33 cellular contexts compared by ENCODE assay signal in the genomic region with DNA sequence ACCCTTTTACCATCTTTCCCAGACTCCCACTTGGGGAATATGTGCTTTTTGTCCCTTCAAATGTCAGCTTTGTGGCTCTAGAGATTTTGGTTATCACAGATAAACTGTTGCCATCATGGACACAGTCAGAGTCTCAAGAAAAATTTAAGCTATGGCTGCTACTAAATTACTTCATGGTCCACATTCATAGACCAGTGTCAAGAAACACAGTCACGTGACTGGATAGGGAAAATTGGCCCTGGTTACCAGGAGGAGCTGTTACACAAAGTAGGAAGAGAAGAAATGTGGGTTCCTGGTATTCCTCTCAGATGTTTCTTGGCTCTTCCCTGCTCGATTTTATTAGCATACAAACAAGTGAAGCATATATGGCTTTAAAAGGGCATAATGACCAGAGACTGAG.
DNase-seq lines count a peak whose midpoint lies in the region; ATAC-seq, FAIRE-seq and TF ChIP-seq lines count a peak whose summit lies in the region.
"Had no signal": no experiment of that assay in that cellular context is flagged by ENCODE, and none has a peak within 500 bp of the region (broad histone marks: within the 10 kb centered on the region; RNA-seq: fewer than 3 reads in every experiment).

No MANE protein-coding gene starts in this region.

- DNase-seq in HepG2 (ENCODE audit: low spot score) (no peak), right lobe of liver (no peak), GM12878 (ENCODE audit: low read depth, low spot score) (no peak), K562 (ENCODE audit: extremely low read depth in 1 of 4, low spot score in 3 of 4) (no peak), G401 (ENCODE audit: low spot score) (no peak), NCI-H2081 treated with DMSO at 0.1 percent for 48 hours (lab: John Stamatoyannopoulos, UW) (no peak)
- DNase-seq: 8988T; ACHN; AML-193; BE2C; C1 segment of cervical spinal cord; Caco-2; Calu3; CD4-positive, alpha-beta memory T cell; CD4-positive, alpha-beta T cell; CD4-positive, CD25-positive, alpha-beta regulatory T cell; CD8-positive, alpha-beta memory T cell; CD8-positive, alpha-beta T cell; COR-L47; DMS 273 treated with DMSO at 0.1 percent for 48 hours; DMS153; DMS53; DMS79; DMS79 treated with DMSO at 0.1 percent for 48 hours; DND-41; EL had no signal

- no peak for TF ChIP-seq POLR2A in HepG2 (IDR thresholded peaks at IDR 0.05; ENCODE audit: insufficient read depth in 1 of 2, low read depth in 2 of 2, low read length in 2 of 2)
- TF ChIP-seq POLR2A in right lobe of liver (IDR thresholded peaks at IDR 0.05): no peak
- TF ChIP-seq POLR2A in GM12878 (IDR thresholded peaks at IDR 0.05; ENCODE audit: low read depth, low read length): no peak
- no peak for TF ChIP-seq POLR2A in K562 (conservative IDR thresholded peaks at IDR 0.05)

- H3K27ac ChIP-seq in HepG2 (ENCODE audit: extremely low read length, insufficient read depth, low read length): no peak overlapping the region
- H3K27ac ChIP-seq in right lobe of liver: no peak overlapping the region
- no peak overlapping the region for H3K27ac ChIP-seq in GM12878 (ENCODE audit: control insufficient read depth, insufficient read depth)
- H3K27ac ChIP-seq in K562 (ENCODE audit: extremely low read depth, low read depth, low read length): no peak overlapping the region
- H3K27ac ChIP-seq: 22Rv1; A549; BLaER1; BLaER1 treated with 17β-estradiol and CSF1 and Interleukin-3, amounts not matched to agents 10 nM and 100 nM; C4-2B had no signal

- no peaks in the 10 kb centered on the region for H3K4me1 ChIP-seq in HepG2 (ENCODE audit: insufficient read depth, low read length)
- H3K4me1 ChIP-seq in right lobe of liver: no peaks in the 10 kb centered on the region
- H3K4me1 ChIP-seq in GM12878 (ENCODE audit: control insufficient read depth, insufficient read depth, low read length): no peaks in the 10 kb centered on the region
- H3K4me1 ChIP-seq in K562 (replicated peaks in 1 of 2; ENCODE audit: control insufficient read depth in 2 of 2, insufficient read depth in 2 of 2, low read length in 2 of 2): no peaks in the 10 kb centered on the region
- H3K4me1 ChIP-seq: A549, BE2C, BLaER1, Caco-2 had no signal

- H3K79me2 ChIP-seq in HepG2 (ENCODE audit: insufficient read depth, low read length) (no peaks in the 10 kb centered on the region), GM12878 (ENCODE audit: control insufficient read depth, insufficient read depth, low read length) (no peaks in the 10 kb centered on the region), K562 (ENCODE audit: control insufficient read depth, insufficient read depth, low read length) (no peaks in the 10 kb centered on the region)

- POLR2A ChIA-PET in HepG2 (lab: Yijun Ruan, JAX): no interaction called here
- POLR2A ChIA-PET in GM12878 (lab: Charles Lee): no interaction called here
- POLR2A ChIA-PET in K562 (lab: Yijun Ruan, JAX): no interaction called here

- H3K9ac ChIP-seq in HepG2 (ENCODE audit: insufficient read depth, low read depth, low read length) (no peak overlapping the region), GM12878 (ENCODE audit: control insufficient read depth, insufficient read depth, low read length) (no peak overlapping the region), K562 (ENCODE audit: insufficient read depth in 1 of 2, low read depth in 2 of 2, low read length in 2 of 2) (no peak overlapping the region)
- H3K9ac ChIP-seq: BLaER1; BLaER1 treated with 17β-estradiol and CSF1 and Interleukin-3, amounts not matched to agents 10 nM and 100 nM had no signal

- H3K4me2 ChIP-seq in HepG2 (ENCODE audit: low read depth, low read length) (no peak overlapping the region), GM12878 (ENCODE audit: control insufficient read depth, insufficient read depth) (no peak overlapping the region), K562 (ENCODE audit: insufficient read depth, low read length) (no peak overlapping the region)
- H3K4me2 ChIP-seq: A549; BLaER1; BLaER1 treated with 17β-estradiol and CSF1 and Interleukin-3, amounts not matched to agents 10 nM and 100 nM had no signal

- H2AFZ ChIP-seq in HepG2 (ENCODE audit: low read length) (no peak overlapping the region), GM12878 (ENCODE audit: control insufficient read depth, low read depth, low read length) (no peak overlapping the region), K562 (ENCODE audit: low read depth, low read length) (no peak overlapping the region)

- H3K27me3 ChIP-seq in HepG2 (ENCODE audit: control insufficient read depth in 1 of 2, insufficient read depth in 2 of 2, low read length in 2 of 2) (no peaks in the 10 kb centered on the region), right lobe of liver (no peaks in the 10 kb centered on the region), GM12878 (replicated peaks in 1 of 2; ENCODE audit: control insufficient read depth in 2 of 2, insufficient read depth in 2 of 2, low read length in 1 of 2) (no peaks in the 10 kb centered on the region), K562 (ENCODE audit: control insufficient read depth in 2 of 2, insufficient read depth in 2 of 2, low read length in 2 of 2) (no peaks in the 10 kb centered on the region)
- H3K27me3 ChIP-seq: BE2C; BLaER1; BLaER1 treated with 17β-estradiol and CSF1 and Interleukin-3, amounts not matched to agents 10 nM and 100 nM had no signal

- TF ChIP-seq EP300 in HepG2 (IDR thresholded peaks at IDR 0.05; ENCODE audit: low read depth in 2 of 2, low read length in 2 of 2): no peak
- TF ChIP-seq EP300 in HepG2 (CRISPR knock-in tag; IDR thresholded peaks at IDR 0.05; ENCODE audit: borderline replicate concordance): no peak
- no peak for TF ChIP-seq EP300 in GM12878 (IDR thresholded peaks at IDR 0.05; ENCODE audit: borderline replicate concordance in 1 of 2, control insufficient read depth in 1 of 2, low read depth in 2 of 2, low read length in 2 of 2)
- no peak for TF ChIP-seq EP300 in K562 (IDR thresholded peaks at IDR 0.05; ENCODE audit: low read length)

- ATAC-seq in HepG2 (no peak), right lobe of liver (no peak), GM12878 (no peak), K562 (no peak)
- ATAC-seq: A549; CD8-positive, alpha-beta T cell had no signal

- H3K9me1 ChIP-seq in K562 (ENCODE audit: control insufficient read depth, insufficient read depth, low read length): no peaks in the 10 kb centered on the region

- SMC1A ChIA-PET in GM12878 (lab: Charles Lee; ENCODE audit: uncharacterized antibody, unreplicated experiment): interaction anchor here (1.5 kb wide), 1 partner anchor 17 kb away, joined by 5 read pairs; no protein-coding TSS in a partner anchor

- RAD21 ChIA-PET in GM12878 (lab: Charles Lee; ENCODE audit: unreplicated experiment): interaction anchor here (1.0 kb wide), 1 partner anchor 17 kb away, joined by 4 read pairs; no protein-coding TSS in a partner anchor

- BruUV-seq in HepG2 (replicated peaks; lab: Mats Ljungman, UMichigan): no TSS peak
- no TSS peak for BruUV-seq in GM12878 (replicated peaks; lab: Mats Ljungman, UMichigan)
- BruUV-seq in K562 (replicated peaks; lab: Mats Ljungman, UMichigan): no TSS peak

- H4K20me1 ChIP-seq in HepG2 (ENCODE audit: insufficient read depth, low read length) (no peaks in the 10 kb centered on the region), GM12878 (ENCODE audit: control insufficient read depth, insufficient read depth) (no peaks in the 10 kb centered on the region), K562 (replicated peaks; ENCODE audit: control insufficient read depth, insufficient read depth, low read length) (no peaks in the 10 kb centered on the region)
- H4K20me1 ChIP-seq: BLaER1; BLaER1 treated with 17β-estradiol and CSF1 and Interleukin-3, amounts not matched to agents 10 nM and 100 nM had no signal

- H3K4me3 ChIP-seq in HepG2 (replicated peaks in 1 of 3; ENCODE audit: insufficient read depth in 1 of 3, low read depth in 2 of 3, low read length in 3 of 3) (no peak overlapping the region), right lobe of liver (no peak overlapping the region), GM12878 (no peak overlapping the region), K562 (no peak overlapping the region)
- H3K4me3 ChIP-seq: A549; BLaER1; BLaER1 treated with 17β-estradiol and CSF1 and Interleukin-3, amounts not matched to agents 10 nM and 100 nM had no signal

- intact Hi-C loops in HepG2 (cut with micrococcal nuclease; ENCODE audit: unreplicated experiment) (no loop called here), right lobe of liver (cut with DNase I) (no loop called here), GM12878 (cut with micrococcal nuclease; ENCODE audit: unreplicated experiment) (no loop called here), K562 (cut with micrococcal nuclease) (no loop called here)

- H3K9me3 ChIP-seq in HepG2 (ENCODE audit: low read length) (peaks cover 41% of the 10 kb centered on the region), right lobe of liver (no peaks in the 10 kb centered on the region), GM12878 (replicated peaks; ENCODE audit: control insufficient read depth, insufficient read depth, low read length) (no peaks in the 10 kb centered on the region), K562 (replicated peaks; ENCODE audit: control insufficient read depth, insufficient read depth, low read depth, low read length) (no peaks in the 10 kb centered on the region)
- H3K9me3 ChIP-seq: A549, BE2C, BLaER1, Caco-2 had no signal

- CTCF ChIA-PET in HepG2 (lab: Yijun Ruan, JAX; ENCODE audit: low intra/inter-chr PET ratio, low total read pairs): no interaction called here
- CTCF ChIA-PET in GM12878 (lab: Yijun Ruan, JAX): no interaction called here
- CTCF ChIA-PET in K562 (lab: Yijun Ruan, JAX; ENCODE audit: low intra/inter-chr PET ratio): no interaction called here

- TF ChIP-seq CTCF in HepG2 (CRISPR knock-in tag; IDR thresholded peaks at IDR 0.05): no peak
- TF ChIP-seq CTCF in right lobe of liver (IDR thresholded peaks at IDR 0.05): no peak
- no peak for TF ChIP-seq CTCF in GM12878 (IDR thresholded peaks at IDR 0.05 in 2 of 3, conservative IDR thresholded peaks at IDR 0.05 in 1 of 3; ENCODE audit: control insufficient read depth in 2 of 3, extremely low read depth in 1 of 3, insufficient read depth in 1 of 3, low read depth in 3 of 3, low read length in 3 of 3)
- TF ChIP-seq CTCF in K562 (IDR thresholded peaks at IDR 0.05 in 2 of 3, conservative IDR thresholded peaks at IDR 0.05 in 1 of 3; ENCODE audit: insufficient read depth in 2 of 3, low read depth in 1 of 3, low read length in 3 of 3): no peak

- no peak for TF ChIP-seq RAD21 in HepG2 (CRISPR knock-in tag; IDR thresholded peaks at IDR 0.05)
- TF ChIP-seq RAD21 in GM12878 (IDR thresholded peaks at IDR 0.05; ENCODE audit: insufficient read depth, low read depth, low read length): no peak
- no peak for TF ChIP-seq RAD21 in K562 (CRISPR knock-in tag; conservative IDR thresholded peaks at IDR 0.05 in 1 of 2, IDR thresholded peaks at IDR 0.05 in 1 of 2)

- WGBS in HepG2 (ENCODE audit: low lambda C conversion rate): 0% methylated on average over 2 of the region's 2 CpGs
- WGBS in right lobe of liver (ENCODE audit: insufficient coverage, low coverage, low lambda C conversion rate, missing lambda C conversion rate): 32% methylated on average over 2 of the region's 2 CpGs
- WGBS in GM12878 (ENCODE audit: insufficient coverage, insufficient replicate concordance, low lambda C conversion rate, missing lambda C conversion rate): 0% methylated on average over 2 of the region's 2 CpGs
- WGBS in K562 (ENCODE audit: insufficient coverage, low coverage, missing lambda C conversion rate): 7% methylated on average over 2 of the region's 2 CpGs

- in situ Hi-C loops in HepG2 (cut with HindIII; ENCODE audit: extremely low pct_ligation_motif_present, low pct_unique_long_range_greater_than_20kb) (no loop called here), GM12878 (cut with MboI) (no loop called here), K562 (cut with MboI) (no loop called here), G401 (cut with HindIII; ENCODE audit: low sequenced_read_pairs) (no loop called here)

- no peaks in the 10 kb centered on the region for H3K36me3 ChIP-seq in HepG2 (replicated peaks in 1 of 2; ENCODE audit: control insufficient read depth in 1 of 2, insufficient read depth in 2 of 2, low read length in 2 of 2)
- H3K36me3 ChIP-seq in right lobe of liver: no peaks in the 10 kb centered on the region
- no peaks in the 10 kb centered on the region for H3K36me3 ChIP-seq in GM12878 (ENCODE audit: control insufficient read depth in 2 of 2, insufficient read depth in 2 of 2, low read length in 1 of 2)
- H3K36me3 ChIP-seq in K562 (ENCODE audit: control insufficient read depth, insufficient read depth, low read length): no peaks in the 10 kb centered on the region
- H3K36me3 ChIP-seq: BE2C; BLaER1; BLaER1 treated with 17β-estradiol and CSF1 and Interleukin-3, amounts not matched to agents 10 nM and 100 nM had no signal

- FAIRE-seq in HepG2 (lab: Jason Lieb, UNC) (no peak), GM12878 (lab: Jason Lieb, UNC) (no peak), K562 (lab: Jason Lieb, UNC) (no peak)
- FAIRE-seq: A204.1, A549, D721Med had no signal
